ENCODE assay signal across 20 cellular contexts in genomic region chr16:261031-261691, GRCh38. TPM values are rescaled to one million over a fixed set of nuclear protein-coding genes. Genes with fewer than 3 reads are reported as not detected.
DNase-seq lines count a peak whose midpoint lies in the region; ATAC-seq and TF ChIP-seq lines count a peak whose summit lies in the region.
"Had no signal": no experiment of that assay in that cellular context is flagged by ENCODE, and none has a peak within 500 bp of the region (broad histone marks: within the 10 kb centered on the region; RNA-seq: fewer than 3 reads in every experiment).

No MANE protein-coding gene starts in this region.

- ATAC-seq in GM18519 (IDR thresholded peaks at IDR 0.05; ENCODE audit: low FRiP score, unreplicated experiment), result no peak
- no peak for ATAC-seq in GM19455 (IDR thresholded peaks at IDR 0.05; ENCODE audit: unreplicated experiment)
- ATAC-seq: HCT116 had no signal

- peaks cover 8% of the 10 kb centered on the region for H3K36me3 ChIP-seq in osteoblast (ENCODE audit: insufficient read depth, low read length)
- H3K36me3 ChIP-seq: SJCRH30 had no signal

- no peak for TF ChIP-seq CTCF in osteoblast (IDR thresholded peaks at IDR 0.05; ENCODE audit: extremely low read depth, low read depth, low read length)

- no peaks in the 10 kb centered on the region for H3K9me3 ChIP-seq in osteoblast (ENCODE audit: low read depth, low read length)
- H3K9me3 ChIP-seq: SJCRH30 had no signal

- H4K20me1 ChIP-seq in osteoblast (ENCODE audit: insufficient read depth, low read length), result no peaks in the 10 kb centered on the region

- H3K27me3 ChIP-seq in osteoblast (ENCODE audit: insufficient read depth, low read length), result no peaks in the 10 kb centered on the region
- H3K27me3 ChIP-seq: SJCRH30 had no signal

- DNase-seq in DMS79 (lab: John Stamatoyannopoulos, UW) (peak; percentile 82), NCI-H1694 (lab: John Stamatoyannopoulos, UW) (peak; percentile 44), osteoblast (ENCODE audit: insufficient read length, low spot score, missing footprints) (peak; percentile 65), DMS53 (lab: John Stamatoyannopoulos, UW) (no peak)
- DNase-seq: CD8-positive, alpha-beta memory T cell; GDM1; GOT3; NCI-H1092 treated with DMSO at 0.1 percent for 48 hours; NCI-H146; NCI-H2081 treated with DMSO at 0.1 percent for 48 hours; NCI-H510A; PC-9; SJCRH30 had no signal

- no peaks in the 10 kb centered on the region for H3K79me2 ChIP-seq in osteoblast (ENCODE audit: insufficient read depth, low read length)

- H3K4me1 ChIP-seq in osteoblast (ENCODE audit: insufficient read depth, low read length), result no peaks in the 10 kb centered on the region

- H2AFZ ChIP-seq in osteoblast (ENCODE audit: low read length), result no peak overlapping the region
- H2AFZ ChIP-seq: PC-9 had no signal

- H3K27ac ChIP-seq in angular gyrus (ENCODE audit: low read depth, low read length) (peak overlapping the region; percentile 56), osteoblast (ENCODE audit: low read depth, low read length) (no peak overlapping the region)
- H3K27ac ChIP-seq: PC-9, RWPE1, SJCRH30 had no signal

- no peak overlapping the region for H3K4me3 ChIP-seq in osteoblast (ENCODE audit: insufficient read depth, low read length)
- H3K4me3 ChIP-seq: PC-9, SJCRH30 had no signal

- H3K4me2 ChIP-seq in osteoblast (ENCODE audit: insufficient read depth, low read length), result no peak overlapping the region
- H3K4me2 ChIP-seq: PC-9 had no signal

RNA-seq across cellular contexts. Expression of gene RGS11, which starts 14.6 kb away (rescaled TPM):
- total RNA-seq in osteoblast, result 0.36 and 0.59 TPM in 2 replicates
- total RNA-seq: A673, PC-9, SJCRH30 had no signal

RNA-seq across cellular contexts. Expression of gene ARHGDIG, which starts 19.2 kb away (rescaled TPM):
- total RNA-seq in osteoblast, result not detected in 2 replicates
- total RNA-seq: CD8-positive, alpha-beta memory T cell; LHCN-M2; PC-9; SJCRH30 had no signal

RNA-seq across cellular contexts. Expression of gene PDIA2, which starts 21.8 kb away (rescaled TPM):
- not detected in 2 replicates for total RNA-seq in osteoblast
- total RNA-seq: A673; CD8-positive, alpha-beta memory T cell; PC-9 had no signal

RNA-seq across cellular contexts. Expression of gene FAM234A, which starts 26.5 kb away (rescaled TPM):
- total RNA-seq in osteoblast, result 86.0 and 113 TPM in 2 replicates

RNA-seq across cellular contexts. Expression of gene LUC7L, which starts 31.9 kb away (rescaled TPM):
- 44.8 and 46.0 TPM in 2 replicates for total RNA-seq in osteoblast
